ENCODE assay signal across 18 cellular contexts in genomic region chr13:33380487-33381079, GRCh38.
"Had no signal": no experiment of that assay in that cellular context is flagged by ENCODE, and none has a peak within 500 bp of the region (broad histone marks: within the 10 kb centered on the region; RNA-seq: fewer than 3 reads in every experiment).

No MANE protein-coding gene starts in this region.

- DNase-seq: activated CD4-positive, alpha-beta memory T cell treated with anti-CD3 and anti-CD28 coated beads, Interleukin-2, amount 10 ng/mL, durations not matched to agents 7 days and 5 days; activated CD4-positive, alpha-beta T cell treated with anti-CD3 and anti-CD28 coated beads for 4 hours; activated CD8-positive, alpha-beta memory T cell treated with anti-CD3 and anti-CD28 coated beads, Interleukin-2, amount 10 ng/mL, durations not matched to agents 7 days and 5 days; activated naive CD4-positive, alpha-beta T cell; central memory CD4-positive, alpha-beta T cell; colonic mucosa; left ventricle myocardium inferior; naive thymus-derived CD4-positive, alpha-beta T cell; sigmoid colon; stimulated activated CD4-positive, alpha-beta T cell treated with anti-CD3 and anti-CD28 coated beads, Interleukin-4, amount 100 ng/mL, for 24 hours; stomach; SW 1271; upper lobe of left lung had no signal

- H3K36me3 ChIP-seq: colonic mucosa, left ventricle myocardium inferior, neural progenitor cell, sigmoid colon, stomach, upper lobe of left lung had no signal

- H3K4me1 Mint-ChIP-seq: activated CD4-positive, alpha-beta memory T cell treated with anti-CD3 and anti-CD28 coated beads, Interleukin-2, amount 10 ng/mL, durations not matched to agents 7 days and 5 days; activated CD8-positive, alpha-beta memory T cell treated with anti-CD3 and anti-CD28 coated beads, Interleukin-2, amount 10 ng/mL, durations not matched to agents 7 days and 5 days; activated T-helper 17 cell treated with anti-CD3 and anti-CD28 coated beads, Interleukin-2, amount 50 U/mL, for 72 hours; naive thymus-derived CD4-positive, alpha-beta T cell; stimulated activated effector memory CD8-positive, alpha-beta T cell treated with anti-CD3 and anti-CD28 coated beads, Interleukin-12 subunit alpha, Interleukin-12 subunit beta, amount 100 ng/mL, for 72 hours had no signal

- ATAC-seq: activated CD8-positive, alpha-beta memory T cell treated with anti-CD3 and anti-CD28 coated beads, Interleukin-2, amount 10 ng/mL, durations not matched to agents 7 days and 5 days; activated T-helper 17 cell treated with anti-CD3 and anti-CD28 coated beads, Interleukin-2, amount 50 U/mL, for 72 hours; naive thymus-derived CD4-positive, alpha-beta T cell; stimulated activated effector memory CD8-positive, alpha-beta T cell treated with anti-CD3 and anti-CD28 coated beads, Interleukin-12 subunit alpha, Interleukin-12 subunit beta, amount 100 ng/mL, for 72 hours had no signal

- H3K27ac ChIP-seq: colonic mucosa, left ventricle myocardium inferior, neural progenitor cell, sigmoid colon, upper lobe of left lung had no signal

- H3K27me3 Mint-ChIP-seq: activated CD8-positive, alpha-beta memory T cell treated with anti-CD3 and anti-CD28 coated beads, Interleukin-2, amount 10 ng/mL, durations not matched to agents 7 days and 5 days; brain had no signal

- H3K4me1 ChIP-seq: colonic mucosa had no signal

- H3K27me3 ChIP-seq: colonic mucosa, neural progenitor cell, sigmoid colon, stomach, upper lobe of left lung had no signal

- H3K4me3 ChIP-seq: colonic mucosa, left ventricle myocardium inferior, neural progenitor cell, sigmoid colon, stomach, upper lobe of left lung had no signal

- H3K9me3 ChIP-seq: colonic mucosa, left ventricle myocardium inferior, sigmoid colon, stomach, upper lobe of left lung had no signal

- H3K36me3 Mint-ChIP-seq: activated CD8-positive, alpha-beta memory T cell treated with anti-CD3 and anti-CD28 coated beads, Interleukin-2, amount 10 ng/mL, durations not matched to agents 7 days and 5 days; brain; neural progenitor cell; stimulated activated effector memory CD8-positive, alpha-beta T cell treated with anti-CD3 and anti-CD28 coated beads, Interleukin-12 subunit alpha, Interleukin-12 subunit beta, amount 100 ng/mL, for 72 hours had no signal

- H3K27ac Mint-ChIP-seq: activated CD4-positive, alpha-beta memory T cell treated with anti-CD3 and anti-CD28 coated beads, Interleukin-2, amount 10 ng/mL, durations not matched to agents 7 days and 5 days; activated CD8-positive, alpha-beta memory T cell treated with anti-CD3 and anti-CD28 coated beads, Interleukin-2, amount 10 ng/mL, durations not matched to agents 7 days and 5 days; activated T-helper 17 cell treated with anti-CD3 and anti-CD28 coated beads, Interleukin-2, amount 50 U/mL, for 72 hours; brain; naive thymus-derived CD4-positive, alpha-beta T cell; neural progenitor cell; stimulated activated effector memory CD8-positive, alpha-beta T cell treated with anti-CD3 and anti-CD28 coated beads, Interleukin-12 subunit alpha, Interleukin-12 subunit beta, amount 100 ng/mL, for 72 hours; T-helper 2 cell treated with Interferon-gamma antibody and Interleukin-4, amounts not matched to agents 5 μg/mL and 100 μg/mL, for 36 hours had no signal

- H3K4me3 Mint-ChIP-seq: activated CD4-positive, alpha-beta memory T cell treated with anti-CD3 and anti-CD28 coated beads, Interleukin-2, amount 10 ng/mL, durations not matched to agents 7 days and 5 days; activated CD8-positive, alpha-beta memory T cell treated with anti-CD3 and anti-CD28 coated beads, Interleukin-2, amount 10 ng/mL, durations not matched to agents 7 days and 5 days; activated T-helper 17 cell treated with anti-CD3 and anti-CD28 coated beads, Interleukin-2, amount 50 U/mL, for 72 hours; brain; naive thymus-derived CD4-positive, alpha-beta T cell; neural progenitor cell; stimulated activated effector memory CD8-positive, alpha-beta T cell treated with anti-CD3 and anti-CD28 coated beads, Interleukin-12 subunit alpha, Interleukin-12 subunit beta, amount 100 ng/mL, for 72 hours; T-helper 2 cell treated with Interferon-gamma antibody and Interleukin-4, amounts not matched to agents 5 μg/mL and 100 μg/mL, for 36 hours had no signal

- H3K9me3 Mint-ChIP-seq: activated CD4-positive, alpha-beta memory T cell treated with anti-CD3 and anti-CD28 coated beads, Interleukin-2, amount 10 ng/mL, durations not matched to agents 7 days and 5 days; activated T-helper 17 cell treated with anti-CD3 and anti-CD28 coated beads, Interleukin-2, amount 50 U/mL, for 72 hours; neural progenitor cell; stimulated activated effector memory CD8-positive, alpha-beta T cell treated with anti-CD3 and anti-CD28 coated beads, Interleukin-12 subunit alpha, Interleukin-12 subunit beta, amount 100 ng/mL, for 72 hours; T-helper 2 cell treated with Interferon-gamma antibody and Interleukin-4, amounts not matched to agents 5 μg/mL and 100 μg/mL, for 36 hours had no signal
